8 cellular contexts compared by ENCODE assay signal in genomic region chr5:43039115-43039467, GRCh38. TPM values are rescaled to one million over a fixed set of nuclear protein-coding genes. Genes with fewer than 3 reads are reported as not detected.
DNase-seq lines count a peak whose midpoint lies in the region; ATAC-seq and TF ChIP-seq lines count a peak whose summit lies in the region.

No MANE protein-coding gene starts in this region.

- H3K4me1 ChIP-seq in stomach = peaks cover 0 to 69% (median 37%) of the 10 kb centered on the region in 4 donors

- H3K27ac ChIP-seq in stomach = peak overlapping the region; percentile 65 to 96 (median 91)

- H3K36me3 Mint-ChIP-seq in T-helper 2 cell treated with Interferon-gamma antibody and Interleukin-4, amounts not matched to agents 5 μg/mL and 100 μg/mL, for 36 hours (ENCODE audit: low read depth) = peaks cover 17% of the 10 kb centered on the region
- no peaks in the 10 kb centered on the region for H3K36me3 Mint-ChIP-seq in activated T-helper 17 cell treated with anti-CD3 and anti-CD28 coated beads, Interleukin-2, amount 50 U/mL, for 72 hours (ENCODE audit: low read depth)
- H3K36me3 Mint-ChIP-seq in immature natural killer cell = peaks cover 0 to 3% (median 0%) of the 10 kb centered on the region in 3 donors

- peaks cover 0 to 8% (median under 1%) of the 10 kb centered on the region in 4 donors for H3K9me3 ChIP-seq in stomach

- no peak for ATAC-seq in activated T-helper 17 cell treated with anti-CD3 and anti-CD28 coated beads, Interleukin-2, amount 50 U/mL, for 72 hours (replicated peaks)
- ATAC-seq in omental fat pad (ENCODE audit: low FRiP score) (no peak), GM18907 (IDR thresholded peaks at IDR 0.05; ENCODE audit: unreplicated experiment) (no peak)

- no peak for TF ChIP-seq POLR2A in stomach (IDR thresholded peaks at IDR 0.05)

- 44 to 57% (median 56%) methylated on average over 6 of the region's 6 CpGs for WGBS in stomach, 5 donors

- no peaks in the 10 kb centered on the region for H3K36me3 ChIP-seq in stomach

- H3K27ac Mint-ChIP-seq in T-helper 2 cell treated with Interferon-gamma antibody and Interleukin-4, amounts not matched to agents 5 μg/mL and 100 μg/mL, for 36 hours = peak overlapping the region; percentile 96
- peak overlapping the region; percentile 91 for H3K27ac Mint-ChIP-seq in activated T-helper 17 cell treated with anti-CD3 and anti-CD28 coated beads, Interleukin-2, amount 50 U/mL, for 72 hours
- peak overlapping the region; percentile 98 to 100 (median 100) for H3K27ac Mint-ChIP-seq in immature natural killer cell

- TF ChIP-seq CTCF in stomach (IDR thresholded peaks at IDR 0.05) (no peak), omental fat pad (IDR thresholded peaks at IDR 0.05) (no peak)

- peaks cover 46% of the 10 kb centered on the region for H3K4me1 Mint-ChIP-seq in T-helper 2 cell treated with Interferon-gamma antibody and Interleukin-4, amounts not matched to agents 5 μg/mL and 100 μg/mL, for 36 hours (ENCODE audit: low read depth)
- peaks cover 16% of the 10 kb centered on the region for H3K4me1 Mint-ChIP-seq in activated T-helper 17 cell treated with anti-CD3 and anti-CD28 coated beads, Interleukin-2, amount 50 U/mL, for 72 hours
- H3K4me1 Mint-ChIP-seq in immature natural killer cell = peaks cover 78 to 89% of the 10 kb centered on the region in 2 donors

- no peaks in the 10 kb centered on the region for H3K9me3 Mint-ChIP-seq in T-helper 2 cell treated with Interferon-gamma antibody and Interleukin-4, amounts not matched to agents 5 μg/mL and 100 μg/mL, for 36 hours
- no peaks in the 10 kb centered on the region for H3K9me3 Mint-ChIP-seq in activated T-helper 17 cell treated with anti-CD3 and anti-CD28 coated beads, Interleukin-2, amount 50 U/mL, for 72 hours
- H3K9me3 Mint-ChIP-seq in immature natural killer cell = peaks cover 0 to 2% (median 0%) of the 10 kb centered on the region in 6 donors

- TF ChIP-seq EP300 in stomach (IDR thresholded peaks at IDR 0.05) = no peak

- peak overlapping the region; percentile 93 for H3K4me3 Mint-ChIP-seq in T-helper 2 cell treated with Interferon-gamma antibody and Interleukin-4, amounts not matched to agents 5 μg/mL and 100 μg/mL, for 36 hours
- H3K4me3 Mint-ChIP-seq in activated T-helper 17 cell treated with anti-CD3 and anti-CD28 coated beads, Interleukin-2, amount 50 U/mL, for 72 hours = peak overlapping the region; percentile 97
- H3K4me3 Mint-ChIP-seq in immature natural killer cell = peak overlapping the region; percentile 93 to 99 (median 98)

- H3K27me3 ChIP-seq in stomach = peaks cover 8 to 92% (median 38%) of the 10 kb centered on the region in 3 donors

- no peak for DNase-seq in T-helper 2 cell treated with Interferon-gamma antibody and Interleukin-4, amounts not matched to agents 5 μg/mL and 100 μg/mL, for 36 hours (ENCODE audit: low spot score)
- DNase-seq in T-helper 2 cell (no peak), immature natural killer cell (no peak), stomach (no peak), NCI-H526 treated with DMSO at 0.1 percent for 48 hours (lab: John Stamatoyannopoulos, UW) (no peak), omental fat pad (ENCODE audit: low spot score) (no peak)

- H3K4me3 ChIP-seq in stomach = peak overlapping the region; percentile 57 to 65 (median 64)

- no peaks in the 10 kb centered on the region for H3K27me3 Mint-ChIP-seq in T-helper 2 cell treated with Interferon-gamma antibody and Interleukin-4, amounts not matched to agents 5 μg/mL and 100 μg/mL, for 36 hours (ENCODE audit: low read depth)
- no peaks in the 10 kb centered on the region for H3K27me3 Mint-ChIP-seq in activated T-helper 17 cell treated with anti-CD3 and anti-CD28 coated beads, Interleukin-2, amount 50 U/mL, for 72 hours
- peaks cover 45 to 63% (median 54%) of the 10 kb centered on the region in 3 donors for H3K27me3 Mint-ChIP-seq in immature natural killer cell (ENCODE audit: low read depth in 3 of 3)

- intact Hi-C loops in stomach (cut with DNase I; ENCODE audit: low total_unique reads) = no loop called here

RNA-seq across cellular contexts. Expression of gene ANXA2R, which starts 1.0 kb away (rescaled TPM):
- 1 to 10 TPM; 2.4 to 6.2 TPM for total RNA-seq in activated T-helper 17 cell treated with anti-CD3 and anti-CD28 coated beads, Interleukin-2, amount 50 U/mL, for 72 hours
- polyA plus RNA-seq in immature natural killer cell (10 to 100 TPM; 35.3 to 53.0 (median 44.3) TPM), stomach (1 to 10 TPM in 1 of 3 donors, under 1 TPM in 2; 0.76 to 2.2 (median 0.87) TPM)
- total RNA-seq in stomach (1 to 10 TPM in 4 of 5 donors, not detected in 1; 1.2 to 7.5 (median 2.8) TPM), omental fat pad (1 to 10 TPM; 1.5 to 5.5 (median 3.4) TPM)
